In the genomic region with DNA sequence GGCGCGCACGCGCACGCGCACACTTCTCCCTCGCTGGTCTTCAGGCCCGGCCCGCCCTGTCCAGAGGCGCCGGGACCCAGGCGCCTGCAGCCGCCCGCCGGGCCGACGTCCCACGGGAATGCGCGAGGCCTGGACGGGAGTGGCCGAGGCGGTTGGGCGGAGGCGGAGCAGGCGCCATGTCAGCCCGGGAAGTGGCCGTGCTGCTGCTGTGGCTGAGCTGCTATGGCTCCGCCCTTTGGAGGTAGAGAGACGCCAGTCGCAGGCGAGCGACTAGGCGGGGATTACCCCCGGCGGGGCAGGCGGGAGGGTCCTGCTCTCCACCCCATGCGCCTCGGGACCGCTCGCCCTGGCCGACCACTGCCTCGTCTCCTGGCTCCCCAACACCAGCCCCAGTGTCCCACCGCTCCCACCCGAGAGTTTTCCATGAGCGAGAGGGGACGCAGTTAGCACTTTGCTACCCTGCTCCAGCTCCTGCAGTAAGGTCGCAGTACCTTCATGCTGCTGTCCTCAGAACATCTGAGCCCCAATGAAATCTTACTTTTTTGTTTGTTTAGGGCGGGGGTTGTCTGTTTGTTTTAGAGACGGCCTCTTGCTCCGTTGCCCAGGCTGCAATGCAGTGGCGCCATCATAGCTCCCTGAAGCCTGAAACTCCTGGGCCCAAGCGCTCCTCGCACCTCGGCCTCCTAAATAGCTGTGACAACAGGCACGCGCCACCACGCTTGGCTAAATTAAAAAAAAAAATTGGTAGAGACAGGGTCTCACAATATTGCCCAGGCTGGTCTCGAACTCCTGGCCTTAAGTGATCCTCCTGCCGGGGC, we compare ENCODE assay signal across 1 cellular context.
TF ChIP-seq lines count a peak whose summit lies in the region.

CATSPERE (plus strand) TSS at position 20 of the 818 bp plus-strand sequence; CDS start at position 177, 157 bp downstream.

TF ChIP-seq in H1, 55 proteins besides CTCF, POLR2A, EP300 and RAD21 (continued from another document):
- TF ChIP-seq KDM5A (IDR thresholded peaks at IDR 0.05; ENCODE audit: low read length), result no peak
- peak; percentile 74; the same call in 1 of the 2 replicates for TF ChIP-seq RBBP5 (IDR thresholded peaks at IDR 0.05; ENCODE audit: borderline replicate concordance, low read depth, low read length)
- peak; percentile 83 for TF ChIP-seq TAF1 (IDR thresholded peaks at IDR 0.05; ENCODE audit: low read depth, low read length)
- TF ChIP-seq CREB1 (IDR thresholded peaks at IDR 0.05), result peak; percentile 54; the same call in 1 of the 2 replicates
- TF ChIP-seq SIN3A (conservative IDR thresholded peaks at IDR 0.05 in 1 of 2, IDR thresholded peaks at IDR 0.05 in 1 of 2; ENCODE audit: low read depth in 1 of 2, low read length in 2 of 2), result 0 out of 4 replicates have a peak, but pooled peaks of 1 of the 2 experiments have one; percentile 28
- peak; percentile 62 for TF ChIP-seq TAF7 (optimal IDR thresholded peaks at IDR 0.05; ENCODE audit: borderline replicate concordance, low read depth, low read length)
- TF ChIP-seq, protein P1, sequence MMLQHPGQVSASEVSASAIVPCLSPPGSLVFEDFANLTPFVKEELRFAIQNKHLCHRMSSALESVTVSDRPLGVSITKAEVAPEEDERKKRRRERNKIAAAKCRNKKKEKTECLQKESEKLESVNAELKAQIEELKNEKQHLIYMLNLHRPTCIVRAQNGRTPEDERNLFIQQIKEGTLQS (IDR thresholded peaks at IDR 0.05; ENCODE audit: insufficient read depth, low read depth, low read length), result no peak
- peak; percentile 31; the same call in 1 of the 2 replicates for TF ChIP-seq TEAD4 (IDR thresholded peaks at IDR 0.05; ENCODE audit: low read depth, low read length)
- no peak for TF ChIP-seq MAFK (IDR thresholded peaks at IDR 0.05; ENCODE audit: low read depth, low read length)
- TF ChIP-seq BRCA1 (IDR thresholded peaks at IDR 0.05; ENCODE audit: low read depth, low read length), result no peak
- no peak for TF ChIP-seq KDM1A (IDR thresholded peaks at IDR 0.05; ENCODE audit: borderline replicate concordance, low read length)
- TF ChIP-seq PHF8 (conservative IDR thresholded peaks at IDR 0.05; ENCODE audit: low read depth, low read length), result peak; percentile 91
- TF ChIP-seq SIX5 (IDR thresholded peaks at IDR 0.05; ENCODE audit: low read depth, low read length), result no peak
- peak; percentile 78 for TF ChIP-seq BACH1 (IDR thresholded peaks at IDR 0.05; ENCODE audit: low read length)
- TF ChIP-seq EZH2 (IDR thresholded peaks at IDR 0.05; ENCODE audit: low read depth, low read length, severe bottlenecking), result no peak
- no peak for TF ChIP-seq SIRT6 (IDR thresholded peaks at IDR 0.05; ENCODE audit: low read length)
- peak; percentile 60; the same call in 1 of the 2 replicates for TF ChIP-seq CHD2 (IDR thresholded peaks at IDR 0.05; ENCODE audit: low read length)
- no peak for TF ChIP-seq CBX8 (IDR thresholded peaks at IDR 0.05; ENCODE audit: borderline replicate concordance, low read depth, low read length)
- TF ChIP-seq EGR1 (IDR thresholded peaks at IDR 0.05; ENCODE audit: borderline replicate concordance, low read depth, low read length), result peak; percentile 33; the same call in 1 of the 2 replicates
- TF ChIP-seq HDAC2 (IDR thresholded peaks at IDR 0.05; ENCODE audit: borderline replicate concordance in 1 of 2, low read depth in 2 of 2, low read length in 2 of 2), result peak in 1 of 2 experiments; percentile 94; a peak in 3 of 4 replicates
- no peak for TF ChIP-seq RNF2 (IDR thresholded peaks at IDR 0.05; ENCODE audit: borderline replicate concordance, low read depth, low read length, missing control alignments, poor library complexity, severe bottlenecking)
- no peak for TF ChIP-seq BCL11A (IDR thresholded peaks at IDR 0.05; ENCODE audit: low read depth in 2 of 2, low read length in 2 of 2)
- TF ChIP-seq NRF1 (IDR thresholded peaks at IDR 0.05; ENCODE audit: low read depth, low read length), result no peak; the same call in 1 of the 2 replicates
- TF ChIP-seq KDM4A (IDR thresholded peaks at IDR 0.05; ENCODE audit: low read depth, low read length, severe bottlenecking), result peak; percentile 54
- no peak for TF ChIP-seq CHD7 (IDR thresholded peaks at IDR 0.05; ENCODE audit: insufficient replicate concordance, low read length)
- no peak for TF ChIP-seq CBX5 (IDR thresholded peaks at IDR 0.05; ENCODE audit: low read depth, low read length)
- TF ChIP-seq ASH2L (IDR thresholded peaks at IDR 0.05; ENCODE audit: low read length), result peak; percentile 93
- TF ChIP-seq SP2 (IDR thresholded peaks at IDR 0.05; ENCODE audit: low read length), result no peak
- no peak for TF ChIP-seq CHD1 (IDR thresholded peaks at IDR 0.05; ENCODE audit: low read depth, low read length)
- TF ChIP-seq SP1 (IDR thresholded peaks at IDR 0.05; ENCODE audit: low read depth, low read length), result no peak
- TF ChIP-seq FOSL1 (IDR thresholded peaks at IDR 0.05; ENCODE audit: insufficient read depth, low read depth, low read length), result no peak
- no peak for TF ChIP-seq RFX5 (IDR thresholded peaks at IDR 0.05; ENCODE audit: borderline replicate concordance, low read depth, low read length)
- no peak for TF ChIP-seq USF2 (IDR thresholded peaks at IDR 0.05; ENCODE audit: low read length)
- TF ChIP-seq POU5F1 (IDR thresholded peaks at IDR 0.05; ENCODE audit: low read depth, low read length), result no peak
- TF ChIP-seq GABPA (IDR thresholded peaks at IDR 0.05; ENCODE audit: borderline replicate concordance, insufficient read depth, low read length), result peak; percentile 58; the same call in 1 of the 2 replicates
- TF ChIP-seq TBP (IDR thresholded peaks at IDR 0.05; ENCODE audit: low read depth, low read length), result peak; percentile 65
- TF ChIP-seq ZNF274 (IDR thresholded peaks at IDR 0.05; ENCODE audit: borderline replicate concordance, extremely low read depth, low read length), result no peak
- TF ChIP-seq, protein P2, sequence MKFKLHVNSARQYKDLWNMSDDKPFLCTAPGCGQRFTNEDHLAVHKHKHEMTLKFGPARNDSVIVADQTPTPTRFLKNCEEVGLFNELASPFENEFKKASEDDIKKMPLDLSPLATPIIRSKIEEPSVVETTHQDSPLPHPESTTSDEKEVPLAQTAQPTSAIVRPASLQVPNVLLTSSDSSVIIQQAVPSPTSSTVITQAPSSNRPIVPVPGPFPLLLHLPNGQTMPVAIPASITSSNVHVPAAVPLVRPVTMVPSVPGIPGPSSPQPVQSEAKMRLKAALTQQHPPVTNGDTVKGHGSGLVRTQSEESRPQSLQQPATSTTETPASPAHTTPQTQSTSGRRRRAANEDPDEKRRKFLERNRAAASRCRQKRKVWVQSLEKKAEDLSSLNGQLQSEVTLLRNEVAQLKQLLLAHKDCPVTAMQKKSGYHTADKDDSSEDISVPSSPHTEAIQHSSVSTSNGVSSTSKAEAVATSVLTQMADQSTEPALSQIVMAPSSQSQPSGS (IDR thresholded peaks at IDR 0.05; ENCODE audit: low read length), result no peak
- no peak for TF ChIP-seq RXRA (IDR thresholded peaks at IDR 0.05; ENCODE audit: insufficient read depth, low read depth, low read length)
- no peak for TF ChIP-seq JUN (IDR thresholded peaks at IDR 0.05; ENCODE audit: low read depth, low read length)
- no peak for TF ChIP-seq SAP30 (IDR thresholded peaks at IDR 0.05; ENCODE audit: insufficient read depth, insufficient replicate concordance, low read length)
- no peak for TF ChIP-seq TCF12 (IDR thresholded peaks at IDR 0.05; ENCODE audit: low read depth, low read length)
- TF ChIP-seq, protein P3, sequence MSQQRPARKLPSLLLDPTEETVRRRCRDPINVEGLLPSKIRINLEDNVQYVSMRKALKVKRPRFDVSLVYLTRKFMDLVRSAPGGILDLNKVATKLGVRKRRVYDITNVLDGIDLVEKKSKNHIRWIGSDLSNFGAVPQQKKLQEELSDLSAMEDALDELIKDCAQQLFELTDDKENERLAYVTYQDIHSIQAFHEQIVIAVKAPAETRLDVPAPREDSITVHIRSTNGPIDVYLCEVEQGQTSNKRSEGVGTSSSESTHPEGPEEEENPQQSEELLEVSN (IDR thresholded peaks at IDR 0.05), result peak; percentile 69
- no peak for TF ChIP-seq HDAC6 (IDR thresholded peaks at IDR 0.05; ENCODE audit: low read depth, low read length)
- no peak for TF ChIP-seq SP4 (IDR thresholded peaks at IDR 0.05; ENCODE audit: low read length)
- TF ChIP-seq GTF2F1 (IDR thresholded peaks at IDR 0.05; ENCODE audit: borderline replicate concordance, low read depth, low read length), result no peak
- no peak for TF ChIP-seq CEBPB (IDR thresholded peaks at IDR 0.05; ENCODE audit: low read depth, low read length)
- peak; percentile 82 for TF ChIP-seq MAX (IDR thresholded peaks at IDR 0.05)
- TF ChIP-seq YY1 (IDR thresholded peaks at IDR 0.05; ENCODE audit: low read depth, low read length), result peak; percentile 86
- no peak for TF ChIP-seq JUND (IDR thresholded peaks at IDR 0.05; ENCODE audit: low read length)
- no peak for TF ChIP-seq SUZ12 (IDR thresholded peaks at IDR 0.05; ENCODE audit: low read length)
- peak; percentile 92; the same call in 1 of the 2 replicates for TF ChIP-seq POLR2AphosphoS5 (IDR thresholded peaks at IDR 0.05; ENCODE audit: low read depth, low read length)
- TF ChIP-seq CTBP2 (IDR thresholded peaks at IDR 0.05; ENCODE audit: borderline replicate concordance, insufficient read depth, insufficient read length, low read length), result no peak
TF ChIP-seq in H1: peak in this region for 20.
